Comparison of ENCODE assay signal across 8 cellular contexts in the genomic region with DNA sequence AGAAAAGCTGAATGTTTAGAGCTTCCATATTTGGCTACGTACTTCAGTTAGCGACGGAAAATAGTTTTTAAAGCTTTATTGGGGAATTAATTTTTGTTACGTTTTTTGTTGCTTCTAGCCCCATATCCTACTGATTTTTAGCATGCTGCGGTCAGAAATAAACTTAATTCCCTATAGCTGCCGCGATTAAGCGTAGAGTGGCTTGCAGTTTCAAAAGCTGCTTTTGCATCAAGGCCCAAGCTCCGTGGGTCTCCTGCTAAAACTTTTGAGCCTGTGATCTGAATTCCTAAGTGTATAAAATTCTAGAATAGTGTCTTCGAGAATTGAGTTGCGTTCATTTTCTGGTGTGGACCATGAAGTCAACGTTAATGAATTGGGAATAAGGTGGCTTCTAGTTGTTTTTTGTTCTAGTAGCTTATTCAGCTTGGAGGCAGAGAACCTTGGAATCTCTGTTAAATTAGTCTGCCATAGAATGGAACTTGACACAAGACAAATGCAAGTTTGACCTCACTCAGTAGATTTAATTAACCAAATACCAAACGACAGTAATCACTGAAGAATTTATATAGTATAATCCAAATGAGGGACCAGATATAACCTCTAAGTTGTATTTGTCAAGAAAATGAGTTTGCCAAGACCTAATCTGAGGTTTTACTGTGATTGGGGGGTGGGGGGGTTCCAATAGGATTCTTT. TPM values are rescaled to one million over a fixed set of nuclear protein-coding genes. Genes with fewer than 3 reads are reported as not detected.
DNase-seq lines count a peak whose midpoint lies in the region; ATAC-seq and TF ChIP-seq lines count a peak whose summit lies in the region.

No MANE protein-coding gene starts in this region.

- no peaks in the 10 kb centered on the region for H3K9me2 ChIP-seq in SK-N-SH

- TF ChIP-seq RAD21 in SK-N-SH (IDR thresholded peaks at IDR 0.05; ENCODE audit: low read length), result no peak

- H3K4me1 ChIP-seq in SK-N-SH (ENCODE audit: control insufficient read depth in 1 of 2, insufficient read depth in 2 of 2, low read depth in 1 of 2, low read length in 1 of 2), result peaks cover 18 to 28% of the 10 kb centered on the region in 2 experiments; a peak in 3 of 4 replicates
- peaks cover 17% of the 10 kb centered on the region for H3K4me1 ChIP-seq in fibroblast of lung (ENCODE audit: control insufficient read depth, extremely low read depth, insufficient read depth, low read length)
- H3K4me1 ChIP-seq in prostate gland (replicated peaks), result peaks cover 18% of the 10 kb centered on the region

- H3K4me2 ChIP-seq in SK-N-SH (peak overlapping the region; percentile 82), fibroblast of lung (ENCODE audit: extremely low read depth, insufficient read depth, low read length) (peak overlapping the region; percentile 92)

- no peak for TF ChIP-seq EP300 in SK-N-SH (IDR thresholded peaks at IDR 0.05; ENCODE audit: borderline replicate concordance in 1 of 2, low read depth in 1 of 2, low read length in 1 of 2)

- 3% methylated on average over 13 of the region's 13 CpGs for WGBS in SK-N-SH (ENCODE audit: low lambda C conversion rate)
- WGBS in prostate gland, result 4% methylated on average over 13 of the region's 13 CpGs

- no peaks in the 10 kb centered on the region for H3K27me3 ChIP-seq in GM06990 (replicated peaks; ENCODE audit: control insufficient read depth, insufficient read depth, low read length)
- no peaks in the 10 kb centered on the region for H3K27me3 ChIP-seq in SK-N-SH (ENCODE audit: insufficient read depth)
- H3K27me3 ChIP-seq in fibroblast of lung (ENCODE audit: control insufficient read depth, insufficient read depth, low read length), result no peaks in the 10 kb centered on the region
- H3K27me3 ChIP-seq in prostate gland (replicated peaks; ENCODE audit: insufficient read depth), result no peaks in the 10 kb centered on the region

- H3K36me3 ChIP-seq in GM06990 (ENCODE audit: control insufficient read depth, insufficient read depth, low read length), result peaks cover 2% of the 10 kb centered on the region
- H3K36me3 ChIP-seq in SK-N-SH (replicated peaks in 1 of 2; ENCODE audit: control insufficient read depth in 1 of 2, insufficient read depth in 2 of 2, low read length in 1 of 2), result peaks cover 0 to 19% of the 10 kb centered on the region in 2 experiments
- peaks cover 4% of the 10 kb centered on the region for H3K36me3 ChIP-seq in fibroblast of lung (ENCODE audit: control insufficient read depth, insufficient read depth, low read length)
- no peaks in the 10 kb centered on the region for H3K36me3 ChIP-seq in prostate gland

- intact Hi-C loops in prostate gland (cut with DNase I), result loop anchor here (5.0 kb wide), 1 partner anchor 92 kb away; a partner anchor contains a TSS

- no peak for TF ChIP-seq POLR2A in prostate gland (IDR thresholded peaks at IDR 0.05)

- H3K27ac ChIP-seq in SK-N-SH (ENCODE audit: low read depth in 2 of 2, low read length in 1 of 2) (peak overlapping the region; percentile 92 to 96), fibroblast of lung (ENCODE audit: insufficient read depth, low read length) (peak overlapping the region; percentile 99), prostate gland (peak overlapping the region; percentile 74 to 88)

- H3K4me3 ChIP-seq in GM06990 (replicated peaks; ENCODE audit: low read depth, low read length) (peak overlapping the region; percentile 99), SK-N-SH (ENCODE audit: low read depth in 2 of 2, low read length in 1 of 2) (peak overlapping the region; percentile 81 to 85), fibroblast of lung (replicated peaks in 1 of 4; ENCODE audit: control extremely low read depth in 1 of 4, insufficient read depth in 1 of 4, low read depth in 3 of 4, low read length in 4 of 4) (peak overlapping the region; percentile 83 to 99 (median 98)), prostate gland (peak overlapping the region; percentile 58 to 95)

- DNase-seq in GM06990 (ENCODE audit: extremely low read depth, insufficient read length) (no peak), SK-N-SH (no peak), fibroblast of lung (ENCODE audit: low read depth in 2 of 2) (peak in 1 of 2 donors; percentile 26), prostate gland (ENCODE audit: low spot score) (no peak), COLO668 (lab: John Stamatoyannopoulos, UW; ENCODE audit: unreplicated experiment) (no peak)
- no peak for DNase-seq in activated CD4-positive, alpha-beta T cell treated with anti-CD3 and anti-CD28 coated beads, Interleukin-2, amount 50 U/mL, for 4 hours

- peaks cover 60% of the 10 kb centered on the region for H3K79me2 ChIP-seq in SK-N-SH (ENCODE audit: insufficient read depth)
- peaks cover 60% of the 10 kb centered on the region for H3K79me2 ChIP-seq in fibroblast of lung (ENCODE audit: control insufficient read depth, insufficient read depth, low read length)

- no peaks in the 10 kb centered on the region for H3K9me3 ChIP-seq in SK-N-SH
- no peaks in the 10 kb centered on the region for H3K9me3 ChIP-seq in fibroblast of lung (ENCODE audit: control insufficient read depth, insufficient read depth, low read depth, low read length)
- H3K9me3 ChIP-seq in prostate gland, result no peaks in the 10 kb centered on the region

- TF ChIP-seq CTCF in GM06990 (IDR thresholded peaks at IDR 0.05; ENCODE audit: insufficient read depth, low read length, poor library complexity, severe bottlenecking) (no peak), SK-N-SH (IDR thresholded peaks at IDR 0.05) (no peak), fibroblast of lung (conservative IDR thresholded peaks at IDR 0.05 in 1 of 2, IDR thresholded peaks at IDR 0.05 in 1 of 2; ENCODE audit: low read depth in 1 of 2, low read length in 2 of 2) (no peak), prostate gland (IDR thresholded peaks at IDR 0.05) (no peak)

- peaks cover 55% of the 10 kb centered on the region for H4K20me1 ChIP-seq in SK-N-SH (ENCODE audit: insufficient read depth)
- peaks cover 19% of the 10 kb centered on the region for H4K20me1 ChIP-seq in fibroblast of lung (ENCODE audit: control insufficient read depth, extremely low read depth, insufficient read depth, low read length)

- peaks cover 37% of the 10 kb centered on the region for H3F3A ChIP-seq in SK-N-SH (replicated peaks; ENCODE audit: insufficient read depth)

- no peak for ATAC-seq in HG03045 (IDR thresholded peaks at IDR 0.05; ENCODE audit: unreplicated experiment)
- no peak for ATAC-seq in GM21515 (IDR thresholded peaks at IDR 0.05; ENCODE audit: unreplicated experiment)

- H2AFZ ChIP-seq in SK-N-SH (ENCODE audit: low read depth) (no peak overlapping the region), fibroblast of lung (ENCODE audit: low read length) (no peak overlapping the region)

- H3K9ac ChIP-seq in SK-N-SH, result peak overlapping the region; percentile 97
- H3K9ac ChIP-seq in fibroblast of lung (ENCODE audit: insufficient read depth, low read length), result peak overlapping the region; percentile 100

- POLR2A ChIA-PET in SK-N-SH (lab: Yijun Ruan, JAX), result interaction anchor here (0.8 to 2.6 kb wide), 5 partner anchors 8 to 266 kb away, joined by 4 to 19 read pairs (median 4); a partner anchor contains a TSS

- CTCF ChIA-PET in SK-N-SH (lab: Yijun Ruan, JAX), result interaction anchor here (0.8 to 5.1 kb wide), 8 partner anchors 11 to 313 kb away, joined by 3 to 31 read pairs (median 5); no protein-coding TSS in a partner anchor

TF ChIP-seq in SK-N-SH, 30 proteins besides CTCF, POLR2A, EP300 and RAD21 (continues in another document):
- TF ChIP-seq MEF2A (IDR thresholded peaks at IDR 0.05; ENCODE audit: borderline replicate concordance, low read depth), result no peak
- no peak for TF ChIP-seq GATA2 (CRISPR knock-in tag; IDR thresholded peaks at IDR 0.05)

RNA-seq across cellular contexts. Expression of a gene that starts 1.0 kb away (rescaled TPM):
- polyA plus RNA-seq in SK-N-SH (2012; rRNA removed), result 195 and 294 TPM in 2 replicates
- polyA plus RNA-seq in SK-N-SH (2012; cell fraction: cytosol; rRNA removed), result 313 and 373 TPM in 2 replicates
- 64.7 and 168 TPM in 2 replicates for polyA plus RNA-seq in SK-N-SH (2012; cell fraction: nucleus; rRNA removed)
- 538 and 636 TPM in 2 replicates for total RNA-seq in fibroblast of lung
- polyA plus RNA-seq in fibroblast of lung, result 835 and 1,372 TPM in 2 replicates
- polyA plus RNA-seq in fibroblast of lung (2012), result 583 and 903 TPM in 2 replicates
- 86.7 and 98.4 TPM in 2 replicates for polyA minus RNA-seq in fibroblast of lung (ENCODE audit: low replicate concordance)
- 10 to 100 TPM; 76.2 to 87.8 TPM for total RNA-seq in prostate gland

RNA-seq across cellular contexts. Expression of a gene that starts 35.5 kb away (rescaled TPM):
- 0.05 TPM in 1 of 2 replicates, not detected in the other for polyA plus RNA-seq in SK-N-SH (2012; rRNA removed)
- polyA plus RNA-seq in SK-N-SH (2012; cell fraction: cytosol; rRNA removed), result 0.05 TPM in 1 of 2 replicates, not detected in the other
- 0.06 and 0.13 TPM in 2 replicates for polyA plus RNA-seq in SK-N-SH (2012; cell fraction: nucleus; rRNA removed)
- total RNA-seq in fibroblast of lung, result not detected in 2 replicates
- not detected in 2 replicates for polyA plus RNA-seq in fibroblast of lung
- polyA plus RNA-seq in fibroblast of lung (2012), result 0.28 and 0.31 TPM in 2 replicates
- not detected in 2 replicates for polyA minus RNA-seq in fibroblast of lung (ENCODE audit: low replicate concordance)
- total RNA-seq in prostate gland, result not detected

RNA-seq across cellular contexts. Expression of a gene that starts 51.6 kb away (rescaled TPM):
- polyA plus RNA-seq in SK-N-SH (2012; rRNA removed), result 48.4 and 65.3 TPM in 2 replicates
- polyA plus RNA-seq in SK-N-SH (2012; cell fraction: cytosol; rRNA removed), result 25.5 and 27.5 TPM in 2 replicates
- 197 and 232 TPM in 2 replicates for polyA plus RNA-seq in SK-N-SH (2012; cell fraction: nucleus; rRNA removed)
- total RNA-seq in fibroblast of lung, result 4.9 and 12.1 TPM in 2 replicates
- polyA plus RNA-seq in fibroblast of lung, result 8.3 and 11.8 TPM in 2 replicates
- 5.5 and 8.8 TPM in 2 replicates for polyA plus RNA-seq in fibroblast of lung (2012)
- 5.8 and 8.0 TPM in 2 replicates for polyA minus RNA-seq in fibroblast of lung (ENCODE audit: low replicate concordance)
- total RNA-seq in prostate gland, result 10 to 100 TPM; 11.7 to 61.2 TPM
